Comparison of ENCODE assay signal across 10 cellular contexts in genomic region chr7:94907026-94907419, GRCh38. TPM values are rescaled to one million over a fixed set of nuclear protein-coding genes. Genes with fewer than 3 reads are reported as not detected.
DNase-seq lines count a peak whose midpoint lies in the region; ATAC-seq and TF ChIP-seq lines count a peak whose summit lies in the region.
"Had no signal": no experiment of that assay in that cellular context is flagged by ENCODE, and none has a peak within 500 bp of the region (broad histone marks: within the 10 kb centered on the region; RNA-seq: fewer than 3 reads in every experiment).

No MANE protein-coding gene starts in this region.

- H3K4me1 ChIP-seq in colonic mucosa (no peaks in the 10 kb centered on the region), subcutaneous abdominal adipose tissue (ENCODE audit: control insufficient read depth in 5 of 5, insufficient read depth in 5 of 5, low read length in 5 of 5) (peaks cover 0 to 20% (median 13%) of the 10 kb centered on the region in 5 donors)

- intact Hi-C loops in colonic mucosa (cut with DNase I) = no loop called here
- intact Hi-C loops in activated CD4-positive, alpha-beta T cell treated with anti-CD3 and anti-CD28 coated beads, Interleukin-2, amount 10 ng/mL, durations not matched to agents 24 days and 14 days (cut with micrococcal nuclease) = loop anchor here (5.0 kb wide), 1 partner anchor 250 kb away; the partner anchor contains the start of gene SGCE

- ATAC-seq in GM21786 (IDR thresholded peaks at IDR 0.05; ENCODE audit: unreplicated experiment) = no peak

- H3K4me1 Mint-ChIP-seq in activated CD4-positive, alpha-beta T cell treated with anti-CD3 and anti-CD28 coated beads, Interleukin-2, amount 10 ng/mL, durations not matched to agents 24 days and 14 days = no peaks in the 10 kb centered on the region

- no peaks in the 10 kb centered on the region for H3K9me3 Mint-ChIP-seq in activated CD4-positive, alpha-beta T cell treated with anti-CD3 and anti-CD28 coated beads, Interleukin-2, amount 10 ng/mL, durations not matched to agents 24 days and 14 days

- H3K27me3 ChIP-seq in colonic mucosa (no peaks in the 10 kb centered on the region), subcutaneous abdominal adipose tissue (ENCODE audit: control insufficient read depth in 5 of 5, insufficient read depth in 4 of 5, low read length in 5 of 5) (peaks cover 0 to 3% (median 0%) of the 10 kb centered on the region in 5 donors)

- H3K9me3 ChIP-seq in colonic mucosa = no peaks in the 10 kb centered on the region
- no peaks in the 10 kb centered on the region for H3K9me3 ChIP-seq in subcutaneous abdominal adipose tissue (ENCODE audit: control insufficient read depth in 5 of 5, low read length in 5 of 5)

- H3K36me3 ChIP-seq in colonic mucosa (no peaks in the 10 kb centered on the region), subcutaneous abdominal adipose tissue (ENCODE audit: control insufficient read depth in 5 of 5, insufficient read depth in 5 of 5, low read length in 5 of 5) (no peaks in the 10 kb centered on the region)

- H3K27ac ChIP-seq in colonic mucosa (peak overlapping the region; percentile 30), subcutaneous abdominal adipose tissue (ENCODE audit: low read depth, low read length) (no peak overlapping the region)

- peak overlapping the region; percentile 43 for H3K4me3 ChIP-seq in LNCaP clone FGC (ENCODE audit: low read depth, low read length)
- H3K4me3 ChIP-seq in colonic mucosa = peak overlapping the region; percentile 50
- peak overlapping the region; percentile 43 to 79 (median 66) for H3K4me3 ChIP-seq in subcutaneous abdominal adipose tissue (ENCODE audit: low read depth in 1 of 5, low read length in 5 of 5)

- no peak overlapping the region for H3K27ac Mint-ChIP-seq in activated CD4-positive, alpha-beta T cell treated with anti-CD3 and anti-CD28 coated beads, Interleukin-2, amount 10 ng/mL, durations not matched to agents 24 days and 14 days

- no peak for TF ChIP-seq CTCF in LNCaP clone FGC (IDR thresholded peaks at IDR 0.05; ENCODE audit: control insufficient read depth, extremely low read depth, insufficient read depth)
- no peak for TF ChIP-seq CTCF in colonic mucosa (IDR thresholded peaks at IDR 0.05)

- H3K27me3 Mint-ChIP-seq in activated CD4-positive, alpha-beta T cell treated with anti-CD3 and anti-CD28 coated beads, Interleukin-2, amount 10 ng/mL, durations not matched to agents 24 days and 14 days = peaks cover 46% of the 10 kb centered on the region

- H3K9ac ChIP-seq in colonic mucosa (ENCODE audit: low read depth in 2 of 2, low read length in 2 of 2) = peak overlapping the region; percentile 37 to 61
- peak overlapping the region in 3 of 5 donors; percentile 46 to 70 (median 55) for H3K9ac ChIP-seq in subcutaneous abdominal adipose tissue (ENCODE audit: low read length in 5 of 5)

- DNase-seq in LNCaP clone FGC (ENCODE audit: low read depth) (no peak), colonic mucosa (no peak), medulla oblongata (ENCODE audit: extremely low spot score) (peak; percentile 11), islet precursor cell (no peak)
- no peak for DNase-seq in activated CD4-positive, alpha-beta T cell treated with anti-CD3 and anti-CD28 coated beads, Interleukin-2, amount 10 ng/mL, durations not matched to agents 24 days and 14 days
- DNase-seq: activated naive CD4-positive, alpha-beta T cell treated with anti-CD3 and anti-CD28 coated beads, Interleukin-2, amount 50 U/mL, for 16 hours; Karpas-422 had no signal

- no peak overlapping the region for H3K4me3 Mint-ChIP-seq in activated CD4-positive, alpha-beta T cell treated with anti-CD3 and anti-CD28 coated beads, Interleukin-2, amount 10 ng/mL, durations not matched to agents 24 days and 14 days

- no peaks in the 10 kb centered on the region for H3K36me3 Mint-ChIP-seq in activated CD4-positive, alpha-beta T cell treated with anti-CD3 and anti-CD28 coated beads, Interleukin-2, amount 10 ng/mL, durations not matched to agents 24 days and 14 days (ENCODE audit: low read depth)

RNA-seq across cellular contexts. Expression of gene PPP1R9A, which starts 0.4 kb away (rescaled TPM):
- 10 to 100 TPM; 17.7 to 20.2 TPM for total RNA-seq in colonic mucosa
- total RNA-seq in activated CD4-positive, alpha-beta T cell treated with anti-CD3 and anti-CD28 coated beads, Interleukin-2, amount 10 ng/mL, durations not matched to agents 24 days and 14 days = not detected in 2 replicates
- total RNA-seq: T-helper 1 cell treated with Interleukin-12 subunit alpha and Interleukin-12 subunit beta and Interleukin-4 antibody, amounts not matched to agents 30 ng/mL and 1 ng/mL, for 36 hours had no signal

Comparison
In these comparisons a context has a peak if more than half of its experiments do, and no peak if none do; other contexts are left out.
1. RNA of gene PPP1R9A, which starts 0.4 kb away (total RNA-seq): 17.7 to 20.2 TPM in colonic mucosa; not detected in activated CD4-positive, alpha-beta T cell treated with anti-CD3 and anti-CD28 coated beads, Interleukin-2, amount 10 ng/mL, durations not matched to agents 24 days and 14 days; every median in the first group is over 10 times any median in the second.
2. Peak in every context shown above with its lines, with median percentiles within 50 percentile points of each other: H3K4me3 ChIP-seq.